8 cellular contexts compared by ENCODE assay signal in the genomic region with DNA sequence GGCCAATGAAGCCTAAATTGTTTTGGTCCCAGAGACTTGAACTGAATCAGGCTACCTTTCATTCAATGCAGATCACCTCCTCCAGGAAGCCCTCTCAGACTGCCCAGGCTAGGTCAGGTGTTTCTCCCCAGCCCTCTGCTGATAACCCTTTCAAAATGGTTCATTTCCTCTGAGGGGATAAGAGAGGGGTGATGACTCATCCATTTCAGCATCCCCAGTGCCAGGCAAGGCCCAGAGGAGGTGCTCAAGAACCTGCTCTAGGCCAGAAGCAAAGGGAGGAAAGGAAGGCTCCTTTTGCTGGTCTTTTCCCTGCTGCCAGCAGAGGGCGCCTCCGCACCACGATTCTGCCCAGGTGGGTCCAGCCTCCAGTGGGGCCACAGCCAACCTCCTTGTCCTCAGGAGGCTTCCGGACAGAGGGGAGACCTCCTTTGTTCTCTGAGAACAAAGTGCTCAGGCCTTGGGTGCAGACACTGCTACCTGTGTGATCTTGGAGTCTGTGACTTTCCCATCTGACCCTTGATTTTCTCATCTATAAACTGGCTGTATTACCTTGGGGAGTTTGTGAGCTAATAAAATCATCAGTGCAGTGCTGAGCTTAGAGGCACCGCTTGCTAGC. TPM values are rescaled to one million over a fixed set of nuclear protein-coding genes. Genes with fewer than 3 reads are reported as not detected.
DNase-seq lines count a peak whose midpoint lies in the region; ATAC-seq and TF ChIP-seq lines count a peak whose summit lies in the region.

No MANE protein-coding gene starts in this region.

- H3K36me3 ChIP-seq in Karpas-422 (ENCODE audit: insufficient read depth, low read length) (no peaks in the 10 kb centered on the region), SU-DHL-6 (ENCODE audit: low read length) (no peaks in the 10 kb centered on the region)

- H2AFZ ChIP-seq in Karpas-422 (ENCODE audit: low read length) (no peak overlapping the region), SU-DHL-6 (ENCODE audit: low read depth, low read length, severe bottlenecking) (no peak overlapping the region)

- intact Hi-C loops in left cardiac atrium (cut with DNase I), result loop anchor here in 1 of 2 donors (2.0 kb wide), 1 partner anchor 113 kb away; no protein-coding TSS in a partner anchor

- peak; percentile 79 to 93 for ATAC-seq in left cardiac atrium
- no peak for ATAC-seq in HG02870 (IDR thresholded peaks at IDR 0.05; ENCODE audit: unreplicated experiment)

- peak; percentile 87 for DNase-seq in Daoy (ENCODE audit: low read depth)
- peak; percentile 86 for DNase-seq in Karpas-422
- DNase-seq in activated naive CD8-positive, alpha-beta T cell treated with anti-CD3 and anti-CD28 coated beads, Interleukin-2, amount 50 U/mL, for 16 hours (ENCODE audit: low read depth, low spot score), result peak; percentile 23
- DNase-seq in left cardiac atrium, result peak; percentile 78
- DNase-seq in retinal pigment epithelial cell (ENCODE audit: low read depth), result peak; percentile 35
- no peak for DNase-seq in NCI-H187 treated with DMSO at 0.1 percent for 48 hours (lab: John Stamatoyannopoulos, UW)

- H3K4me3 ChIP-seq in Karpas-422 (ENCODE audit: low read length) (no peak overlapping the region), SU-DHL-6 (ENCODE audit: insufficient read depth, low read length, poor library complexity, severe bottlenecking) (no peak overlapping the region), retinal pigment epithelial cell (ENCODE audit: low read length) (no peak overlapping the region)

- H3K27me3 ChIP-seq in Karpas-422 (ENCODE audit: low read length) (no peaks in the 10 kb centered on the region), SU-DHL-6 (ENCODE audit: low read length) (no peaks in the 10 kb centered on the region)

- H3K27ac ChIP-seq in Karpas-422 (ENCODE audit: low read length), result no peak overlapping the region
- H3K27ac ChIP-seq in SU-DHL-6 (ENCODE audit: low read depth, low read length), result no peak overlapping the region

- H3K9ac ChIP-seq in Karpas-422 (ENCODE audit: low read length) (no peak overlapping the region), SU-DHL-6 (ENCODE audit: low read length) (no peak overlapping the region)

- no peaks in the 10 kb centered on the region for H3K79me2 ChIP-seq in Karpas-422 (ENCODE audit: low read length)
- H3K79me2 ChIP-seq in SU-DHL-6 (ENCODE audit: insufficient read depth, low read length), result no peaks in the 10 kb centered on the region

- H3K9me3 ChIP-seq in Karpas-422 (ENCODE audit: low read length) (no peaks in the 10 kb centered on the region), SU-DHL-6 (ENCODE audit: insufficient read depth, low read length) (no peaks in the 10 kb centered on the region)

- H3K4me2 ChIP-seq in Karpas-422 (ENCODE audit: low read depth, low read length, poor library complexity, severe bottlenecking) (no peak overlapping the region), SU-DHL-6 (ENCODE audit: low read depth, low read length, poor library complexity, severe bottlenecking) (no peak overlapping the region)

- H4K20me1 ChIP-seq in Karpas-422 (ENCODE audit: insufficient read depth, low read depth, low read length) (no peaks in the 10 kb centered on the region), SU-DHL-6 (ENCODE audit: low read depth, low read length) (no peaks in the 10 kb centered on the region)

- TF ChIP-seq CTCF in SU-DHL-6 (IDR thresholded peaks at IDR 0.05; ENCODE audit: insufficient read depth, low read length, poor library complexity, severe bottlenecking), result peak; percentile 72
- peak; percentile 96 for TF ChIP-seq CTCF in retinal pigment epithelial cell (conservative IDR thresholded peaks at IDR 0.05; ENCODE audit: low read depth, low read length)

- H3K4me1 ChIP-seq in Karpas-422 (ENCODE audit: low read length), result no peaks in the 10 kb centered on the region

- no peaks in the 10 kb centered on the region for H3F3A ChIP-seq in SU-DHL-6 (ENCODE audit: insufficient read depth)

- H3K9me2 ChIP-seq in Karpas-422 (replicated peaks; ENCODE audit: insufficient read depth, low read length), result no peaks in the 10 kb centered on the region
- no peaks in the 10 kb centered on the region for H3K9me2 ChIP-seq in SU-DHL-6 (replicated peaks; ENCODE audit: insufficient read depth, low read length)

RNA-seq across cellular contexts. Expression of a gene that starts 45.3 kb away (rescaled TPM):
- total RNA-seq in Daoy (2014; rRNA removed; shearing (Covaris generic)), result 7.5 and 9.8 TPM in 2 replicates
- total RNA-seq in Karpas-422 (2014; rRNA removed; shearing (Covaris generic); ENCODE audit: low replicate concordance), result not detected in 2 replicates
- 10 to 100 TPM; 40.6 to 44.9 TPM for total RNA-seq in left cardiac atrium

RNA-seq across cellular contexts. Expression of a gene that starts 54.7 kb away (rescaled TPM):
- total RNA-seq in Daoy (2014; rRNA removed; shearing (Covaris generic)), result 114 and 115 TPM in 2 replicates
- total RNA-seq in Karpas-422 (2014; rRNA removed; shearing (Covaris generic); ENCODE audit: low replicate concordance), result 84.2 and 94.5 TPM in 2 replicates
- 10 to 100 TPM; 15.6 to 20.8 TPM for total RNA-seq in left cardiac atrium
